19 cellular contexts compared by ENCODE assay signal in the genomic region with DNA sequence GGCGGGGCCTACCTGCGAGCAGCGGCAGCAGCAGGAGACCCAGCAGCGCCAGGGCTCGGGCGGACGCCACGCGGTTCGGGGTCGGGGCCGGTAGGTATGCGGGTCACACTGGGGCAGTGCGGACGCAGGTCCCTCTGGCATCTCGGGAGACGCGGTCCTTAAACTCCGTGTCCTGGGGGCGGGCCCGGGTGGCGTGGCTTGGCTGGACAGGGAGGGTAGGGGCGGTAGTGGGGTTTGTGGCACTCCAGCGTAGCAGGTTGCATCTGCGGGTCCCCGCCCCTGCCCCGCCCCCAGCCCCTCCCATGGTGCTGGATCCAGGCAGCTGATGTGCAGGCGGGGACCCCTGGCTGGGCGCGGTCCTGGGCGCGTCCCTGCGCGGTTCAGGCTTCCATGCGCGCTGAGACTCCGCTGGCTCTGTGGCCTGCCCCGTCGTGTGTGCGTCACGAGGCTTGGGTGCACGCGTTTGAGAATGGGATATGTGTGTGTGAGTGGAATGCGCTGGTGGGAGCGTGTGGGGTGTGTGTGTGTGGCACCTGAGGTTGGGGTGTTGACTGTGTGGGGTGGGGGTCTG.
A peak's percentile ranks its signal among the peaks of the same experiment; 100 is the strongest.
DNase-seq lines count a peak whose midpoint lies in the region; ATAC-seq and TF ChIP-seq lines count a peak whose summit lies in the region.
"Had no signal": no experiment of that assay in that cellular context is flagged by ENCODE, and none has a peak within 500 bp of the region (broad histone marks: within the 10 kb centered on the region; RNA-seq: fewer than 3 reads in every experiment).

No MANE protein-coding gene starts in this region.

- no peak for DNase-seq in Right ventricle myocardium superior
- DNase-seq in right atrium auricular region (ENCODE audit: low spot score) = no peak
- peak; percentile 4 for DNase-seq in adipocyte (ENCODE audit: low read depth)
- DNase-seq in retina = peak; percentile 28
- DNase-seq in colonic mucosa = no peak
- DNase-seq in ACHN = no peak
- DNase-seq: activated CD4-positive, alpha-beta T cell treated with anti-CD3 and anti-CD28 coated beads, Interleukin-2, amount 10 ng/mL, durations not matched to agents 24 days and 14 days; activated naive CD4-positive, alpha-beta T cell treated with anti-CD3 and anti-CD28 coated beads for 36 hours; CD4-positive, CD25-positive, alpha-beta regulatory T cell; foreskin fibroblast; left lung; NCI-H1694 treated with DMSO at 0.1 percent for 48 hours; NCI-H510A; T-cell had no signal

- H3K27ac ChIP-seq in right atrium auricular region (no peak overlapping the region), colonic mucosa (no peak overlapping the region)
- H3K27ac ChIP-seq: HL-60, left lung, right lobe of liver had no signal

- H3K4me3 ChIP-seq in right atrium auricular region (peak overlapping the region in 1 of 2 donors; percentile 38), adipocyte (ENCODE audit: low read length) (no peak overlapping the region), iPS-11a (ENCODE audit: low read depth, low read length) (peak overlapping the region; percentile 27), colonic mucosa (no peak overlapping the region)
- H3K4me3 ChIP-seq: left lung, right lobe of liver had no signal

- H3K27me3 ChIP-seq in right atrium auricular region (no peaks in the 10 kb centered on the region), adipocyte (replicated peaks; ENCODE audit: control insufficient read depth, insufficient read depth, low read length) (no peaks in the 10 kb centered on the region), colonic mucosa (no peaks in the 10 kb centered on the region)
- H3K27me3 ChIP-seq: right lobe of liver had no signal

- TF ChIP-seq CTCF in right atrium auricular region (IDR thresholded peaks at IDR 0.05) = no peak
- no peak for TF ChIP-seq CTCF in colonic mucosa (IDR thresholded peaks at IDR 0.05)

- H3K9ac ChIP-seq in adipocyte (ENCODE audit: low read length) = no peak overlapping the region
- no peak overlapping the region for H3K9ac ChIP-seq in colonic mucosa (ENCODE audit: low read depth in 2 of 2, low read length in 2 of 2)

- H3K9me3 ChIP-seq in right atrium auricular region (no peaks in the 10 kb centered on the region), adipocyte (ENCODE audit: control insufficient read depth, low read length) (peaks cover 3% of the 10 kb centered on the region), colonic mucosa (no peaks in the 10 kb centered on the region)
- H3K9me3 ChIP-seq: right lobe of liver had no signal

- ATAC-seq in Right ventricle myocardium superior (ENCODE audit: poor library complexity) (peak; percentile 15), HG02938 (IDR thresholded peaks at IDR 0.05; ENCODE audit: unreplicated experiment) (no peak)
- ATAC-seq: left lung; right lobe of liver; stimulated activated memory B cell treated with anti-CD40 and anti-IgM and Interleukin-4, amounts not matched to agents 10 μg/mL and 1 μg/mL and 100 μg/mL, for 72 hours; T-cell had no signal

- intact Hi-C loops in Right ventricle myocardium superior (cut with DNase I) (no loop called here), colonic mucosa (cut with DNase I) (no loop called here)

- H3K36me3 ChIP-seq in right atrium auricular region = no peaks in the 10 kb centered on the region
- H3K36me3 ChIP-seq in adipocyte (ENCODE audit: control insufficient read depth, insufficient read depth, low read length, severe bottlenecking) = no peaks in the 10 kb centered on the region
- H3K36me3 ChIP-seq in colonic mucosa = no peaks in the 10 kb centered on the region
- H3K36me3 ChIP-seq: left lung, right lobe of liver had no signal

- in situ Hi-C loops in ACHN (cut with HindIII; ENCODE audit: low pct_ligation_motif_present, low pct_unique_long_range_greater_than_20kb, low sequenced_read_pairs) = no loop called here

- H3K4me1 ChIP-seq in right atrium auricular region = peaks cover 0 to 5% of the 10 kb centered on the region in 2 donors
- H3K4me1 ChIP-seq in adipocyte (ENCODE audit: control insufficient read depth, insufficient read depth, low read length) = no peaks in the 10 kb centered on the region
- H3K4me1 ChIP-seq in colonic mucosa = no peaks in the 10 kb centered on the region
- H3K4me1 ChIP-seq: left lung, right lobe of liver had no signal

Comparison
In these comparisons a context has a peak if more than half of its experiments do, and no peak if none do; other contexts are left out.
1. DNase-seq: peak in adipocyte (single experiment) and retina (single experiment); none in Right ventricle myocardium superior (single experiment), right atrium auricular region (single experiment), colonic mucosa (single experiment) and ACHN (single experiment).